16 cellular contexts compared by ENCODE assay signal in the genomic region with DNA sequence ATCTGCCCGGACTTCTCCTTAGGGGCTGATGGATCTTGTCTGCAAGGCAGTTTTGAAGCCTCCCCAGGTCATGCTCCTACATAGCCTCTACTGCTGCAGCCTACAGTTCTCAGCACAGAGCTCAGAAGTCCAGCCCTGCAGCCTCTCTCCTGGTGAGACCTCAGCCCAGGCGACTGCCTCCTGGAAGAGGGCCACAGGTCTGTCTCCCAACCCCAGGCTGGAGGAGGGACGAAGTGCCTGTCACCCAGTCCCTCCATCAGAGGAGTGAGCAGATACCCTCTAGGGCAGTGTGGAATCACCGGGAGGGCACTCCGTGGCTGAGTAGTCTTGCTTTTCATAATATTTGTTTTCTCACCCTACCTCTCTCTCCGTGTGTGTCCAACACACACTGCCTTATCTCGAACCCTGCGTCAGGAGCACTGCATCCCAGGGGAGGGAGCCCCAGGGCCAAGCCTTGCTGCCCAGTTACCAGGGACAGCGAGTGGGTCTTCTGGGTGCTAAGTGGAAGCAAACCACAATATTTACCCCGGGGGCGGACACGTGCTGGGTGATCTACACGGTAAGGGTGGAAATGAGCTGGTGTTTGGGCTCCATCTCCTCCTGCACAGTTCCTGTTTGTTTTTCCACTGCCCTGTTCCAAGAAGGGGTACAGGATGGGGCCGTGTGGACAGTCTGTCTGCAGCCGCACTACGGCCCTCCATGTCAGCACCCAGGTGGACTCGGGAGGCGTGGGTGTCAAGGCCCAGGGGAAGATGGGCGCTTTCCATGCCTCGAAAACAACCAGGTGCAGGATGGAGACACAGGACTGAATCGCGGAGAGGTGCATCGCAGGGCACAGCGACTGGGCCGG.
DNase-seq lines count a peak whose midpoint lies in the region; ATAC-seq, FAIRE-seq and TF ChIP-seq lines count a peak whose summit lies in the region.
"Had no signal": no experiment of that assay in that cellular context is flagged by ENCODE, and none has a peak within 500 bp of the region (broad histone marks: within the 10 kb centered on the region; RNA-seq: fewer than 3 reads in every experiment).

No MANE protein-coding gene starts in this region.

- DNase-seq in Right ventricle myocardium inferior (ENCODE audit: missing footprints), result peak; percentile 57
- DNase-seq in cardiac septum (ENCODE audit: low spot score), result no peak
- no peak for DNase-seq in endodermal cell
- no peak for DNase-seq in naive thymus-derived CD4-positive, alpha-beta T cell
- no peak for DNase-seq in urothelium cell line (ENCODE audit: low spot score)
- no peak for DNase-seq in HuH-7 (ENCODE audit: low spot score)
- no peak for DNase-seq in stimulated activated CD8-positive, alpha-beta memory T cell treated with anti-CD3 and anti-CD28 coated beads, Interleukin-4, amount 100 ng/mL, for 48 hours
- DNase-seq: activated CD4-positive, alpha-beta T cell treated with anti-CD3 and anti-CD28 coated beads, Interleukin-2, amount 50 U/mL, for 48 hours; NCI-H524 treated with DMSO at 0.1 percent for 48 hours; RPMI8226; T-helper 9 cell had no signal

- no peaks in the 10 kb centered on the region for H3K36me3 Mint-ChIP-seq in endodermal cell (ENCODE audit: low read depth)
- H3K36me3 Mint-ChIP-seq in naive thymus-derived CD4-positive, alpha-beta T cell, result no peaks in the 10 kb centered on the region
- H3K36me3 Mint-ChIP-seq: brain had no signal

- peaks cover 36% of the 10 kb centered on the region for H3K27me3 ChIP-seq in endodermal cell (ENCODE audit: control insufficient read depth, insufficient read depth, low read length, poor library complexity, severe bottlenecking)
- H3K27me3 ChIP-seq in naive thymus-derived CD4-positive, alpha-beta T cell (ENCODE audit: control insufficient read depth in 2 of 2, insufficient read depth in 2 of 2, low read length in 2 of 2), result peaks cover 0 to 3% of the 10 kb centered on the region in 2 donors

- H3K27ac Mint-ChIP-seq in endodermal cell, result no peak overlapping the region
- no peak overlapping the region for H3K27ac Mint-ChIP-seq in naive thymus-derived CD4-positive, alpha-beta T cell
- H3K27ac Mint-ChIP-seq: brain had no signal

- peaks cover 4% of the 10 kb centered on the region for H3K4me1 Mint-ChIP-seq in endodermal cell
- H3K4me1 Mint-ChIP-seq in naive thymus-derived CD4-positive, alpha-beta T cell, result peaks cover 0 to 8% (median 0%) of the 10 kb centered on the region in 7 donors

- peak; percentile 9 for FAIRE-seq in urothelium cell line (lab: Jason Lieb, UNC)
- FAIRE-seq: D721Med had no signal

- H3K4me3 ChIP-seq in endodermal cell (ENCODE audit: low read length), result no peak overlapping the region
- no peak overlapping the region for H3K4me3 ChIP-seq in naive thymus-derived CD4-positive, alpha-beta T cell (ENCODE audit: low read length)
- H3K4me3 ChIP-seq: lung had no signal

- ATAC-seq in Right ventricle myocardium inferior, result no peak
- ATAC-seq in naive thymus-derived CD4-positive, alpha-beta T cell, result no peak
- no peak for ATAC-seq in HG03280 (IDR thresholded peaks at IDR 0.05; ENCODE audit: unreplicated experiment)

- H3K9me3 ChIP-seq in endodermal cell (ENCODE audit: control insufficient read depth, low read length), result no peaks in the 10 kb centered on the region
- no peaks in the 10 kb centered on the region for H3K9me3 ChIP-seq in naive thymus-derived CD4-positive, alpha-beta T cell (ENCODE audit: control insufficient read depth in 2 of 3, low read length in 3 of 3)
- H3K9me3 ChIP-seq: neutrophil had no signal

- H3K4me1 ChIP-seq in endodermal cell (ENCODE audit: control insufficient read depth, insufficient read depth, low read length), result no peaks in the 10 kb centered on the region
- no peaks in the 10 kb centered on the region for H3K4me1 ChIP-seq in naive thymus-derived CD4-positive, alpha-beta T cell (ENCODE audit: control insufficient read depth in 2 of 2, insufficient read depth in 2 of 2, low read length in 2 of 2)

- H3K9me3 Mint-ChIP-seq in endodermal cell, result no peaks in the 10 kb centered on the region
- peaks cover 0 to 9% (median 0%) of the 10 kb centered on the region in 11 donors for H3K9me3 Mint-ChIP-seq in naive thymus-derived CD4-positive, alpha-beta T cell

- TF ChIP-seq CTCF in endodermal cell (conservative IDR thresholded peaks at IDR 0.05), result no peak

- CTCF ChIA-PET in naive thymus-derived CD4-positive, alpha-beta T cell (lab: Charles Lee), result no interaction called here

- H3K27ac ChIP-seq in endodermal cell (ENCODE audit: low read depth, low read length), result no peak overlapping the region
- H3K27ac ChIP-seq in naive thymus-derived CD4-positive, alpha-beta T cell (ENCODE audit: low read depth, low read length), result no peak overlapping the region
- H3K27ac ChIP-seq: neutrophil had no signal

- H3K36me3 ChIP-seq in endodermal cell (ENCODE audit: control insufficient read depth, insufficient read depth, low read length), result no peaks in the 10 kb centered on the region
- no peaks in the 10 kb centered on the region for H3K36me3 ChIP-seq in naive thymus-derived CD4-positive, alpha-beta T cell (ENCODE audit: control insufficient read depth in 2 of 3, insufficient read depth in 3 of 3, low read length in 3 of 3)
- H3K36me3 ChIP-seq: neutrophil had no signal

- H3K9ac ChIP-seq in endodermal cell (ENCODE audit: extremely low read depth, low read length, poor library complexity, severe bottlenecking), result no peak overlapping the region

- H3K4me3 Mint-ChIP-seq in endodermal cell, result peak overlapping the region; percentile 45
- peak overlapping the region in 8 of 10 donors; percentile 17 to 67 (median 36) for H3K4me3 Mint-ChIP-seq in naive thymus-derived CD4-positive, alpha-beta T cell

- WGBS in endodermal cell (ENCODE audit: insufficient coverage in 1 of 2, insufficient read length in 1 of 2), 2 experiments, result 77 to 91% methylated on average over 10 to 25 of the region's 25 CpGs

- H3K27me3 Mint-ChIP-seq in endodermal cell (ENCODE audit: insufficient read depth), result peaks cover 75% of the 10 kb centered on the region
- H3K27me3 Mint-ChIP-seq in naive thymus-derived CD4-positive, alpha-beta T cell, result peaks cover 22 to 62% (median 59%) of the 10 kb centered on the region in 5 donors

- POLR2A ChIA-PET in naive thymus-derived CD4-positive, alpha-beta T cell (lab: Charles Lee), result no interaction called here

- intact Hi-C loops in Right ventricle myocardium inferior (cut with DNase I), result no loop called here
- intact Hi-C loops in cardiac septum (cut with DNase I), result no loop called here
- intact Hi-C loops in naive thymus-derived CD4-positive, alpha-beta T cell (cut with micrococcal nuclease), result no loop called here
